In the genomic region with DNA sequence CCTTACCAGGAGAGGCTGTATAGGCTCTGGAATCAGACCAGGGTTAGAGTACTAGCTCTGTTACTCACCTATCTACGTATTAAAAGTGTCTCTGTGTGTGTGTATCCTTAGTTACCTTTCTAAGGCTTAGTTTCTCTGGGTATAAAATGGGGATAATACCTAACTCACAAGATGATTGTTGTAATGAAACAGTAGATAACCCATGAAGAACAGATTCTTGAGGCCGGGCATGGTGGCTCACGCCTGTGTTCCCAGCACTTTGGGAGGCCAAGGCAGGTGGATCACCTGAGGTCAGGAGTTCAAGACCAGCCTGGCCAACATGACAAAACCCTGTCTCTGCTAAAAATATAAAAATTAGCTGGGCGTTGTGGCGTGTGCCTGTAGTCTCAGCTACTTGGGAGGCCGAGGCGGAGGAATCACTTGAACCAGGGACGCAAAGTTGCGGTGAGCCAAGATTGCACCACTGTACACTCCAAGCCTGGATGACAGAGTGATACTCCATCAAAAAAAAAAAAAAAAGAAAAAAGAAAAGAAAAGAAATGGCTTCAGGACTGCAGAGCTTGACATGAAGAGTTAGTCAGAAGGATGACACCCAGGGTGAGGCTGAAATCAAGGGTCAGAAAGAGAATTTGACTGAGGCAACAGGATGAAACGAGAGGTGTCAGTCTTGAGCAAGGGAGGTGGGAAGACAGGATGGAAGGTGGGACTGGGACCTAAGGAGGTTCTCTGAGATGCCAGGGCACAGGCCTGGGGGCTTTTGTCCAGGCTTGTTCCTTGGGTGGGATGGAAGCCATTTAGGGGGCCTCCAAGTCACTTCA, we compare ENCODE assay signal across 1 cellular context.
A peak's percentile ranks its signal among the peaks of the same experiment; 100 is the strongest.
TF ChIP-seq lines count a peak whose summit lies in the region.

No MANE protein-coding gene starts in this region.

TF ChIP-seq in K562, 482 proteins besides CTCF, POLR2A, EP300 and RAD21 (continued from another document and continues in another):
- TF ChIP-seq, protein P1, sequence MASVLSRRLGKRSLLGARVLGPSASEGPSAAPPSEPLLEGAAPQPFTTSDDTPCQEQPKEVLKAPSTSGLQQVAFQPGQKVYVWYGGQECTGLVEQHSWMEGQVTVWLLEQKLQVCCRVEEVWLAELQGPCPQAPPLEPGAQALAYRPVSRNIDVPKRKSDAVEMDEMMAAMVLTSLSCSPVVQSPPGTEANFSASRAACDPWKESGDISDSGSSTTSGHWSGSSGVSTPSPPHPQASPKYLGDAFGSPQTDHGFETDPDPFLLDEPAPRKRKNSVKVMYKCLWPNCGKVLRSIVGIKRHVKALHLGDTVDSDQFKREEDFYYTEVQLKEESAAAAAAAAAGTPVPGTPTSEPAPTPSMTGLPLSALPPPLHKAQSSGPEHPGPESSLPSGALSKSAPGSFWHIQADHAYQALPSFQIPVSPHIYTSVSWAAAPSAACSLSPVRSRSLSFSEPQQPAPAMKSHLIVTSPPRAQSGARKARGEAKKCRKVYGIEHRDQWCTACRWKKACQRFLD (CRISPR knock-in tag; IDR thresholded peaks at IDR 0.05), result peak; percentile 41; the same call in 1 of the 2 replicates
- TF ChIP-seq JUND (IDR thresholded peaks at IDR 0.05; ENCODE audit: borderline replicate concordance, low read depth, low read length), result peak; percentile 30; the same call in 1 of the 2 replicates
- TF ChIP-seq JUND (tag; IDR thresholded peaks at IDR 0.05; ENCODE audit: borderline replicate concordance, low read depth, low read length), result peak; percentile 11; the same call in 1 of the 3 replicates
- TF ChIP-seq CEBPG (CRISPR knock-in tag; IDR thresholded peaks at IDR 0.05), result peak; percentile 95
- peak in 1 of 2 experiments; percentile 83; a peak in 2 of 4 replicates for TF ChIP-seq CEBPG (tag; conservative IDR thresholded peaks at IDR 0.05 in 1 of 2, IDR thresholded peaks at IDR 0.05 in 1 of 2)
- TF ChIP-seq, protein P2, sequence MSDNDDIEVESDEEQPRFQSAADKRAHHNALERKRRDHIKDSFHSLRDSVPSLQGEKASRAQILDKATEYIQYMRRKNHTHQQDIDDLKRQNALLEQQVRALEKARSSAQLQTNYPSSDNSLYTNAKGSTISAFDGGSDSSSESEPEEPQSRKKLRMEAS (CRISPR knock-in tag; IDR thresholded peaks at IDR 0.05), result 0 out of 2 replicates have a peak, but pooled peaks have one; percentile 21
- TF ChIP-seq SOX6 (IDR thresholded peaks at IDR 0.05), result no peak
- peak; percentile 74 for TF ChIP-seq ZFP1 (CRISPR knock-in tag; IDR thresholded peaks at IDR 0.05)
- TF ChIP-seq RBM25 (IDR thresholded peaks at IDR 0.05; ENCODE audit: low read depth, low read length, severe bottlenecking), result no peak
- TF ChIP-seq, protein P3, sequence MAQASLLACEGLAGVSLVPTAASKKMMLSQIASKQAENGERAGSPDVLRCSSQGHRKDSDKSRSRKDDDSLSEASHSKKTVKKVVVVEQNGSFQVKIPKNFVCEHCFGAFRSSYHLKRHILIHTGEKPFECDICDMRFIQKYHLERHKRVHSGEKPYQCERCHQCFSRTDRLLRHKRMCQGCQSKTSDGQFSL (CRISPR knock-in tag; IDR thresholded peaks at IDR 0.05), result no peak
- TF ChIP-seq, protein P3 (tag; IDR thresholded peaks at IDR 0.05), result peak in 1 of 2 experiments; percentile 72; a peak in 1 of 4 replicates
- TF ChIP-seq, protein P4, sequence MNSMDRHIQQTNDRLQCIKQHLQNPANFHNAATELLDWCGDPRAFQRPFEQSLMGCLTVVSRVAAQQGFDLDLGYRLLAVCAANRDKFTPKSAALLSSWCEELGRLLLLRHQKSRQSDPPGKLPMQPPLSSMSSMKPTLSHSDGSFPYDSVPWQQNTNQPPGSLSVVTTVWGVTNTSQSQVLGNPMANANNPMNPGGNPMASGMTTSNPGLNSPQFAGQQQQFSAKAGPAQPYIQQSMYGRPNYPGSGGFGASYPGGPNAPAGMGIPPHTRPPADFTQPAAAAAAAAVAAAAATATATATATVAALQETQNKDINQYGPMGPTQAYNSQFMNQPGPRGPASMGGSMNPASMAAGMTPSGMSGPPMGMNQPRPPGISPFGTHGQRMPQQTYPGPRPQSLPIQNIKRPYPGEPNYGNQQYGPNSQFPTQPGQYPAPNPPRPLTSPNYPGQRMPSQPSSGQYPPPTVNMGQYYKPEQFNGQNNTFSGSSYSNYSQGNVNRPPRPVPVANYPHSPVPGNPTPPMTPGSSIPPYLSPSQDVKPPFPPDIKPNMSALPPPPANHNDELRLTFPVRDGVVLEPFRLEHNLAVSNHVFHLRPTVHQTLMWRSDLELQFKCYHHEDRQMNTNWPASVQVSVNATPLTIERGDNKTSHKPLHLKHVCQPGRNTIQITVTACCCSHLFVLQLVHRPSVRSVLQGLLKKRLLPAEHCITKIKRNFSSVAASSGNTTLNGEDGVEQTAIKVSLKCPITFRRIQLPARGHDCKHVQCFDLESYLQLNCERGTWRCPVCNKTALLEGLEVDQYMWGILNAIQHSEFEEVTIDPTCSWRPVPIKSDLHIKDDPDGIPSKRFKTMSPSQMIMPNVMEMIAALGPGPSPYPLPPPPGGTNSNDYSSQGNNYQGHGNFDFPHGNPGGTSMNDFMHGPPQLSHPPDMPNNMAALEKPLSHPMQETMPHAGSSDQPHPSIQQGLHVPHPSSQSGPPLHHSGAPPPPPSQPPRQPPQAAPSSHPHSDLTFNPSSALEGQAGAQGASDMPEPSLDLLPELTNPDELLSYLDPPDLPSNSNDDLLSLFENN (IDR thresholded peaks at IDR 0.05; ENCODE audit: low read depth in 2 of 2, low read length in 2 of 2), result no peak
- TF ChIP-seq ARID2 (IDR thresholded peaks at IDR 0.05), result no peak
- no peak for TF ChIP-seq CREM (IDR thresholded peaks at IDR 0.05; ENCODE audit: low read depth)
- TF ChIP-seq, protein P5, sequence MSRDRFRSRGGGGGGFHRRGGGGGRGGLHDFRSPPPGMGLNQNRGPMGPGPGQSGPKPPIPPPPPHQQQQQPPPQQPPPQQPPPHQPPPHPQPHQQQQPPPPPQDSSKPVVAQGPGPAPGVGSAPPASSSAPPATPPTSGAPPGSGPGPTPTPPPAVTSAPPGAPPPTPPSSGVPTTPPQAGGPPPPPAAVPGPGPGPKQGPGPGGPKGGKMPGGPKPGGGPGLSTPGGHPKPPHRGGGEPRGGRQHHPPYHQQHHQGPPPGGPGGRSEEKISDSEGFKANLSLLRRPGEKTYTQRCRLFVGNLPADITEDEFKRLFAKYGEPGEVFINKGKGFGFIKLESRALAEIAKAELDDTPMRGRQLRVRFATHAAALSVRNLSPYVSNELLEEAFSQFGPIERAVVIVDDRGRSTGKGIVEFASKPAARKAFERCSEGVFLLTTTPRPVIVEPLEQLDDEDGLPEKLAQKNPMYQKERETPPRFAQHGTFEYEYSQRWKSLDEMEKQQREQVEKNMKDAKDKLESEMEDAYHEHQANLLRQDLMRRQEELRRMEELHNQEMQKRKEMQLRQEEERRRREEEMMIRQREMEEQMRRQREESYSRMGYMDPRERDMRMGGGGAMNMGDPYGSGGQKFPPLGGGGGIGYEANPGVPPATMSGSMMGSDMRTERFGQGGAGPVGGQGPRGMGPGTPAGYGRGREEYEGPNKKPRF (IDR thresholded peaks at IDR 0.05; ENCODE audit: low read depth, low read length), result no peak
- TF ChIP-seq, protein P6, sequence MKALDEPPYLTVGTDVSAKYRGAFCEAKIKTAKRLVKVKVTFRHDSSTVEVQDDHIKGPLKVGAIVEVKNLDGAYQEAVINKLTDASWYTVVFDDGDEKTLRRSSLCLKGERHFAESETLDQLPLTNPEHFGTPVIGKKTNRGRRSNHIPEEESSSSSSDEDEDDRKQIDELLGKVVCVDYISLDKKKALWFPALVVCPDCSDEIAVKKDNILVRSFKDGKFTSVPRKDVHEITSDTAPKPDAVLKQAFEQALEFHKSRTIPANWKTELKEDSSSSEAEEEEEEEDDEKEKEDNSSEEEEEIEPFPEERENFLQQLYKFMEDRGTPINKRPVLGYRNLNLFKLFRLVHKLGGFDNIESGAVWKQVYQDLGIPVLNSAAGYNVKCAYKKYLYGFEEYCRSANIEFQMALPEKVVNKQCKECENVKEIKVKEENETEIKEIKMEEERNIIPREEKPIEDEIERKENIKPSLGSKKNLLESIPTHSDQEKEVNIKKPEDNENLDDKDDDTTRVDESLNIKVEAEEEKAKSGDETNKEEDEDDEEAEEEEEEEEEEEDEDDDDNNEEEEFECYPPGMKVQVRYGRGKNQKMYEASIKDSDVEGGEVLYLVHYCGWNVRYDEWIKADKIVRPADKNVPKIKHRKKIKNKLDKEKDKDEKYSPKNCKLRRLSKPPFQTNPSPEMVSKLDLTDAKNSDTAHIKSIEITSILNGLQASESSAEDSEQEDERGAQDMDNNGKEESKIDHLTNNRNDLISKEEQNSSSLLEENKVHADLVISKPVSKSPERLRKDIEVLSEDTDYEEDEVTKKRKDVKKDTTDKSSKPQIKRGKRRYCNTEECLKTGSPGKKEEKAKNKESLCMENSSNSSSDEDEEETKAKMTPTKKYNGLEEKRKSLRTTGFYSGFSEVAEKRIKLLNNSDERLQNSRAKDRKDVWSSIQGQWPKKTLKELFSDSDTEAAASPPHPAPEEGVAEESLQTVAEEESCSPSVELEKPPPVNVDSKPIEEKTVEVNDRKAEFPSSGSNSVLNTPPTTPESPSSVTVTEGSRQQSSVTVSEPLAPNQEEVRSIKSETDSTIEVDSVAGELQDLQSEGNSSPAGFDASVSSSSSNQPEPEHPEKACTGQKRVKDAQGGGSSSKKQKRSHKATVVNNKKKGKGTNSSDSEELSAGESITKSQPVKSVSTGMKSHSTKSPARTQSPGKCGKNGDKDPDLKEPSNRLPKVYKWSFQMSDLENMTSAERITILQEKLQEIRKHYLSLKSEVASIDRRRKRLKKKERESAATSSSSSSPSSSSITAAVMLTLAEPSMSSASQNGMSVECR (CRISPR knock-in tag; IDR thresholded peaks at IDR 0.05), result no peak
- no peak for TF ChIP-seq HEY1 (CRISPR knock-in tag; IDR thresholded peaks at IDR 0.05; ENCODE audit: borderline replicate concordance)
- TF ChIP-seq BRD9 (IDR thresholded peaks at IDR 0.05; ENCODE audit: low read depth, partially characterized antibody), result peak; percentile 55
- TF ChIP-seq, protein P7, sequence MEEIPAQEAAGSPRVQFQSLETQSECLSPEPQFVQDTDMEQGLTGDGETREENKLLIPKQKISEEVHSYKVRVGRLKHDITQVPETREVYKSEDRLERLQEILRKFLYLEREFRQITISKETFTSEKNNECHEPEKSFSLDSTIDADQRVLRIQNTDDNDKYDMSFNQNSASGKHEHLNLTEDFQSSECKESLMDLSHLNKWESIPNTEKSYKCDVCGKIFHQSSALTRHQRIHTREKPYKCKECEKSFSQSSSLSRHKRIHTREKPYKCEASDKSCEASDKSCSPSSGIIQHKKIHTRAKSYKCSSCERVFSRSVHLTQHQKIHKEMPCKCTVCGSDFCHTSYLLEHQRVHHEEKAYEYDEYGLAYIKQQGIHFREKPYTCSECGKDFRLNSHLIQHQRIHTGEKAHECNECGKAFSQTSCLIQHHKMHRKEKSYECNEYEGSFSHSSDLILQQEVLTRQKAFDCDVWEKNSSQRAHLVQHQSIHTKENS (CRISPR knock-in tag; IDR thresholded peaks at IDR 0.05), result no peak
- no peak for TF ChIP-seq THRAP3 (IDR thresholded peaks at IDR 0.05; ENCODE audit: borderline replicate concordance)
- TF ChIP-seq HLTF (IDR thresholded peaks at IDR 0.05), result peak; percentile 66; the same call in 1 of the 2 replicates
- TF ChIP-seq ZNF644 (tag; IDR thresholded peaks at IDR 0.05; ENCODE audit: low read depth), result 0 out of 2 replicates have a peak, but pooled peaks have one; percentile 16
- TF ChIP-seq ZNF174 (CRISPR knock-in tag; IDR thresholded peaks at IDR 0.05), result no peak
- TF ChIP-seq ZNF124 (CRISPR knock-in tag; IDR thresholded peaks at IDR 0.05), result no peak
- TF ChIP-seq SRSF7 (optimal IDR thresholded peaks at IDR 0.05; ENCODE audit: low read depth, low read length), result no peak
- TF ChIP-seq YBX1 (IDR thresholded peaks at IDR 0.05), result no peak
- TF ChIP-seq, protein P8, sequence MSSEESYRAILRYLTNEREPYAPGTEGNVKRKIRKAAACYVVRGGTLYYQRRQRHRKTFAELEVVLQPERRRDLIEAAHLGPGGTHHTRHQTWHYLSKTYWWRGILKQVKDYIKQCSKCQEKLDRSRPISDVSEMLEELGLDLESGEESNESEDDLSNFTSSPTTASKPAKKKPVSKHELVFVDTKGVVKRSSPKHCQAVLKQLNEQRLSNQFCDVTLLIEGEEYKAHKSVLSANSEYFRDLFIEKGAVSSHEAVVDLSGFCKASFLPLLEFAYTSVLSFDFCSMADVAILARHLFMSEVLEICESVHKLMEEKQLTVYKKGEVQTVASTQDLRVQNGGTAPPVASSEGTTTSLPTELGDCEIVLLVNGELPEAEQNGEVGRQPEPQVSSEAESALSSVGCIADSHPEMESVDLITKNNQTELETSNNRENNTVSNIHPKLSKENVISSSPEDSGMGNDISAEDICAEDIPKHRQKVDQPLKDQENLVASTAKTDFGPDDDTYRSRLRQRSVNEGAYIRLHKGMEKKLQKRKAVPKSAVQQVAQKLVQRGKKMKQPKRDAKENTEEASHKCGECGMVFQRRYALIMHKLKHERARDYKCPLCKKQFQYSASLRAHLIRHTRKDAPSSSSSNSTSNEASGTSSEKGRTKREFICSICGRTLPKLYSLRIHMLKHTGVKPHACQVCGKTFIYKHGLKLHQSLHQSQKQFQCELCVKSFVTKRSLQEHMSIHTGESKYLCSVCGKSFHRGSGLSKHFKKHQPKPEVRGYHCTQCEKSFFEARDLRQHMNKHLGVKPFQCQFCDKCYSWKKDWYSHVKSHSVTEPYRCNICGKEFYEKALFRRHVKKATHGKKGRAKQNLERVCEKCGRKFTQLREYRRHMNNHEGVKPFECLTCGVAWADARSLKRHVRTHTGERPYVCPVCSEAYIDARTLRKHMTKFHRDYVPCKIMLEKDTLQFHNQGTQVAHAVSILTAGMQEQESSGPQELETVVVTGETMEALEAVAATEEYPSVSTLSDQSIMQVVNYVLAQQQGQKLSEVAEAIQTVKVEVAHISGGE (CRISPR knock-in tag; IDR thresholded peaks at IDR 0.05), result no peak
- peak; percentile 60 for TF ChIP-seq PTRF (tag; IDR thresholded peaks at IDR 0.05)
- peak; percentile 58; the same call in 1 of the 2 replicates for TF ChIP-seq ATF7 (IDR thresholded peaks at IDR 0.05)
- peak; percentile 74; the same call in 1 of the 2 replicates for TF ChIP-seq ZEB2 (IDR thresholded peaks at IDR 0.05)
- TF ChIP-seq EHMT2 (IDR thresholded peaks at IDR 0.05), result no peak
